Comparison of ENCODE assay signal across 1 cellular context in genomic region chr19:40219721-40220276, GRCh38.
TF ChIP-seq lines count a peak whose summit lies in the region.

No MANE protein-coding gene starts in this region.

TF ChIP-seq in HepG2, 621 proteins besides CTCF, POLR2A, EP300 and RAD21:
- peak; percentile 21; the same call in 1 of the 2 replicates for TF ChIP-seq FOSL2 (CRISPR knock-in tag; IDR thresholded peaks at IDR 0.05)
- TF ChIP-seq KDM1A (CRISPR knock-in tag; IDR thresholded peaks at IDR 0.05), result no peak
- TF ChIP-seq, protein P1, sequence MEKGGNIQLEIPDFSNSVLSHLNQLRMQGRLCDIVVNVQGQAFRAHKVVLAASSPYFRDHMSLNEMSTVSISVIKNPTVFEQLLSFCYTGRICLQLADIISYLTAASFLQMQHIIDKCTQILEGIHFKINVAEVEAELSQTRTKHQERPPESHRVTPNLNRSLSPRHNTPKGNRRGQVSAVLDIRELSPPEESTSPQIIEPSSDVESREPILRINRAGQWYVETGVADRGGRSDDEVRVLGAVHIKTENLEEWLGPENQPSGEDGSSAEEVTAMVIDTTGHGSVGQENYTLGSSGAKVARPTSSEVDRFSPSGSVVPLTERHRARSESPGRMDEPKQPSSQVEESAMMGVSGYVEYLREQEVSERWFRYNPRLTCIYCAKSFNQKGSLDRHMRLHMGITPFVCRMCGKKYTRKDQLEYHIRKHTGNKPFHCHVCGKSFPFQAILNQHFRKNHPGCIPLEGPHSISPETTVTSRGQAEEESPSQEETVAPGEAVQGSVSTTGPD (CRISPR knock-in tag; IDR thresholded peaks at IDR 0.05), result no peak
- TF ChIP-seq, protein P2, sequence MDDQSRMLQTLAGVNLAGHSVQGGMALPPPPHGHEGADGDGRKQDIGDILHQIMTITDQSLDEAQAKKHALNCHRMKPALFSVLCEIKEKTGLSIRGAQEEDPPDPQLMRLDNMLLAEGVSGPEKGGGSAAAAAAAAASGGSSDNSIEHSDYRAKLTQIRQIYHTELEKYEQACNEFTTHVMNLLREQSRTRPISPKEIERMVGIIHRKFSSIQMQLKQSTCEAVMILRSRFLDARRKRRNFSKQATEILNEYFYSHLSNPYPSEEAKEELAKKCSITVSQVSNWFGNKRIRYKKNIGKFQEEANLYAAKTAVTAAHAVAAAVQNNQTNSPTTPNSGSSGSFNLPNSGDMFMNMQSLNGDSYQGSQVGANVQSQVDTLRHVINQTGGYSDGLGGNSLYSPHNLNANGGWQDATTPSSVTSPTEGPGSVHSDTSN (CRISPR knock-in tag; IDR thresholded peaks at IDR 0.05; ENCODE audit: borderline replicate concordance), result no peak
- TF ChIP-seq REST (IDR thresholded peaks at IDR 0.05; ENCODE audit: borderline replicate concordance in 1 of 2, low read depth in 1 of 2, low read length in 2 of 2), result no peak
- TF ChIP-seq ZNF839 (CRISPR knock-in tag; IDR thresholded peaks at IDR 0.05; ENCODE audit: borderline replicate concordance), result no peak
- no peak for TF ChIP-seq ZNF816 (CRISPR knock-in tag; IDR thresholded peaks at IDR 0.05; ENCODE audit: borderline replicate concordance)
